In the genomic region with DNA sequence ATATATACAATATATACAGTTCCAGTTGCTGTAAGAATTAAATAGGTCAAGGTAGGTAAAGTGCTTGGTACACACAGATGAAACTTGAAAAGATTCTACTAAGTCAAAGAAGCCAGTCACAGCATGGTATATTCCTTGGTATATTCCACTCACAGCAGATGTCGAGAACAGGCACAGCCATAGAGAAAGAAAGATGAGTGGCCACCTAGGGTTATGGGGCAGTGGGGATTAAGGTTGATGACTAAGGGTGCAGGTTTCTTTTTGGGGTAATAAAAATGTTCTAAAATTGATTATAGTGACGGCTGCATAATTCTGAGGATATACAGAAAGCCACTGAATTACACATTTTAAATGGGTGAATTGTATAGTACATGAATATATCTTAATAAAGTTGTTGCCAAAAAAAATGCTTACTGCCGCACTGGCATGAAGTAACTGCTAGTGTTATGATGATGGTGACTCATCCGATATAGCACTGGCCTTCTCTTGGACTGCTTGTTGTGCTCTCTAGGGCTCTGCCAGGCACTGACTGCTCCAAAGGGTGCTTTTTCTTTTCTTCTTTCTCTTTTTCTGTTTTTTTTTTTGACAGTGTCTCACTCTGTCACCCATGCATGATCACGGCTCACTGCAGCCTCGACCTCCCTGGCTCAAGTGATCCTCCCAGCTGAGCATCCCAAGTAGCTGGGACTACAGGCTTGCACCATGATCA, we compare ENCODE assay signal across 12 cellular contexts. TPM values are rescaled to one million over a fixed set of nuclear protein-coding genes. Genes with fewer than 3 reads are reported as not detected.
DNase-seq lines count a peak whose midpoint lies in the region; ATAC-seq and TF ChIP-seq lines count a peak whose summit lies in the region.
"Had no signal": no experiment of that assay in that cellular context is flagged by ENCODE, and none has a peak within 500 bp of the region (broad histone marks: within the 10 kb centered on the region; RNA-seq: fewer than 3 reads in every experiment).

No MANE protein-coding gene starts in this region.

- CTCF ChIA-PET in A673 (lab: Charles Lee): no interaction called here
- CTCF ChIA-PET in mammary epithelial cell (lab: Charles Lee; ENCODE audit: low non-redundant PET): no interaction called here

- in situ Hi-C loops in mammary epithelial cell (cut with MboI; ENCODE audit: low sequenced_read_pairs in 2 of 2): loop anchor here in 1 of 2 donors (25.0 kb wide), 1 partner anchor 220 kb away; no protein-coding TSS in a partner anchor

- intact Hi-C loops in A673 (cut with micrococcal nuclease; ENCODE audit: unreplicated experiment) (no loop called here), mammary epithelial cell (cut with micrococcal nuclease) (no loop called here), lower lobe of right lung (cut with DNase I) (no loop called here)

- no peak overlapping the region for H3K9ac ChIP-seq in mammary epithelial cell (ENCODE audit: insufficient read depth, low read length)
- H3K9ac ChIP-seq: BLaER1 treated with 17β-estradiol and CSF1 and Interleukin-3, amounts not matched to agents 10 nM and 100 nM had no signal

- H3K36me3 ChIP-seq in A673 (ENCODE audit: insufficient read depth, low read length, poor library complexity, severe bottlenecking): no peaks in the 10 kb centered on the region
- peaks cover 68% of the 10 kb centered on the region for H3K36me3 ChIP-seq in mammary epithelial cell (ENCODE audit: insufficient read depth, low read length)
- peaks cover 90% of the 10 kb centered on the region for H3K36me3 ChIP-seq in lower lobe of right lung

- H3K27me3 ChIP-seq in A673 (replicated peaks; ENCODE audit: insufficient read depth, low read depth, low read length, poor library complexity): no peaks in the 10 kb centered on the region
- no peaks in the 10 kb centered on the region for H3K27me3 ChIP-seq in mammary epithelial cell (ENCODE audit: insufficient read depth, low read length)
- H3K27me3 ChIP-seq in lower lobe of right lung (ENCODE audit: low read depth): no peaks in the 10 kb centered on the region
- H3K27me3 ChIP-seq: BLaER1 treated with 17β-estradiol and CSF1 and Interleukin-3, amounts not matched to agents 10 nM and 100 nM had no signal

- H2AFZ ChIP-seq in mammary epithelial cell (ENCODE audit: low read depth, low read length): no peak overlapping the region

- H3K4me1 ChIP-seq in A673 (ENCODE audit: insufficient read depth, low read length, poor library complexity, severe bottlenecking) (no peaks in the 10 kb centered on the region), mammary epithelial cell (ENCODE audit: insufficient read depth, low read length) (peaks cover 7% of the 10 kb centered on the region), lower lobe of right lung (peaks cover 6% of the 10 kb centered on the region)

- H3K9me3 ChIP-seq in A673 (ENCODE audit: low read depth, low read length, poor library complexity, severe bottlenecking): no peaks in the 10 kb centered on the region
- no peaks in the 10 kb centered on the region for H3K9me3 ChIP-seq in mammary epithelial cell (replicated peaks; ENCODE audit: insufficient read depth, low read length)
- no peaks in the 10 kb centered on the region for H3K9me3 ChIP-seq in lower lobe of right lung
- H3K9me3 ChIP-seq: BLaER1 treated with 17β-estradiol and CSF1 and Interleukin-3, amounts not matched to agents 10 nM and 100 nM had no signal

- dilution Hi-C loops in mammary epithelial cell (cut with HindIII; ENCODE audit: low sequenced_read_pairs): no loop called here

- POLR2A ChIA-PET in A673 (lab: Charles Lee; ENCODE audit: low non-redundant PET): interaction anchor here (0.6 kb wide), 1 partner anchor 78 kb away, joined by 7 read pairs; no protein-coding TSS in a partner anchor

- peaks cover 46% of the 10 kb centered on the region for H3K79me2 ChIP-seq in mammary epithelial cell (ENCODE audit: insufficient read depth, low read length)

- H4K20me1 ChIP-seq in mammary epithelial cell (ENCODE audit: insufficient read depth, low read length): no peaks in the 10 kb centered on the region

- no peak overlapping the region for H3K4me2 ChIP-seq in mammary epithelial cell (ENCODE audit: insufficient read depth, low read depth, low read length)

- BruUV-seq in A673 (replicated peaks; lab: Mats Ljungman, UMichigan): no TSS peak
- no TSS peak for BruUV-seq in mammary epithelial cell (replicated peaks; lab: Mats Ljungman, UMichigan)

- peak; percentile 50 to 70 for ATAC-seq in lower lobe of right lung
- ATAC-seq: naive thymus-derived CD8-positive, alpha-beta T cell had no signal

- whole genome bisulfite sequencing in mammary epithelial cell (ENCODE audit: low coverage, missing lambda C conversion rate): 76% methylated on average over 6 of the region's 6 CpGs

- no peak overlapping the region for H3K4me3 ChIP-seq in A673 (ENCODE audit: low read depth, low read length, poor library complexity, severe bottlenecking)
- no peak overlapping the region for H3K4me3 ChIP-seq in mammary epithelial cell (replicated peaks in 1 of 3; ENCODE audit: insufficient read depth in 1 of 3, low read depth in 2 of 3, low read length in 3 of 3)
- no peak overlapping the region for H3K4me3 ChIP-seq in lower lobe of right lung
- H3K4me3 ChIP-seq: BLaER1 treated with 17β-estradiol and CSF1 and Interleukin-3, amounts not matched to agents 10 nM and 100 nM; coronary artery had no signal

- no peak for TF ChIP-seq CTCF in A673 (conservative IDR thresholded peaks at IDR 0.05; ENCODE audit: low read depth, low read length)
- TF ChIP-seq CTCF in mammary epithelial cell (conservative IDR thresholded peaks at IDR 0.05 in 1 of 2, IDR thresholded peaks at IDR 0.05 in 1 of 2; ENCODE audit: extremely low read depth in 1 of 2, insufficient read depth in 1 of 2, low read depth in 1 of 2, low read length in 2 of 2): no peak
- TF ChIP-seq CTCF in lower lobe of right lung (IDR thresholded peaks at IDR 0.05): no peak

- DNase-seq in A673 (ENCODE audit: low spot score) (peak; percentile 41), HS-27A (ENCODE audit: low read depth) (peak; percentile 59), mammary epithelial cell (peak; percentile 60), lower lobe of right lung (no peak), T-helper 9 cell (no peak), NCI-H2171 (lab: John Stamatoyannopoulos, UW) (no peak), CD1c-positive myeloid dendritic cell (ENCODE audit: extremely low spot score) (no peak), middle frontal gyrus (ENCODE audit: extremely low spot score, low spot score) (no peak)
- DNase-seq: naive thymus-derived CD8-positive, alpha-beta T cell; NCI-H187 treated with DMSO at 0.1 percent for 48 hours had no signal

- H3K27ac ChIP-seq in A673 (ENCODE audit: low read depth, low read length, poor library complexity, severe bottlenecking) (no peak overlapping the region), mammary epithelial cell (ENCODE audit: insufficient read depth, low read depth, low read length) (no peak overlapping the region), lower lobe of right lung (no peak overlapping the region)
- H3K27ac ChIP-seq: BLaER1 treated with 17β-estradiol and CSF1 and Interleukin-3, amounts not matched to agents 10 nM and 100 nM; coronary artery had no signal

RNA-seq across cellular contexts. Expression of gene TBC1D2, which starts 23.5 kb away (rescaled TPM):
- total RNA-seq in A673 (2021): 2.8 and 3.2 TPM in 2 replicates
- 10 to 100 TPM; 86.7 to 98.2 TPM for total RNA-seq in mammary epithelial cell
- 73.1 TPM for polyA plus RNA-seq in mammary epithelial cell
- polyA minus RNA-seq in mammary epithelial cell: 68.2 TPM
- 64.3 TPM for total RNA-seq in lower lobe of right lung

RNA-seq across cellular contexts. Expression of gene CORO2A, which starts 39.5 kb away (rescaled TPM):
- total RNA-seq in A673 (2021) (0.52 and 0.68 TPM in 2 replicates), mammary epithelial cell (10 to 100 TPM in 1 of 2 donors, 1 to 10 TPM in 1; 9.7 to 19.7 TPM), lower lobe of right lung (26.1 TPM)
- polyA plus RNA-seq in mammary epithelial cell: 17.4 TPM
- 18.8 TPM for polyA minus RNA-seq in mammary epithelial cell

Comparison
In these comparisons a context has a peak if more than half of its experiments do, and no peak if none do; other contexts are left out.
1. DNase-seq: peak in A673 (single experiment), HS-27A (single experiment) and mammary epithelial cell (single experiment); none in lower lobe of right lung (single experiment), T-helper 9 cell (single experiment), NCI-H2171 (single experiment), CD1c-positive myeloid dendritic cell (single experiment) and middle frontal gyrus (single experiment).
2. RNA of gene TBC1D2, which starts 23.5 kb away (total RNA-seq): 86.7 to 98.2 TPM in mammary epithelial cell and 64.3 TPM in lower lobe of right lung (single experiment); 2.8 to 3.2 TPM in A673; every median in the first group is over 10 times any median in the second.